In genomic region chr3:140499114-140499757, GRCh38 we compare ENCODE assay signal across 12 cellular contexts.
A peak's percentile ranks its signal among the peaks of the same experiment; 100 is the strongest.
DNase-seq lines count a peak whose midpoint lies in the region; ATAC-seq, FAIRE-seq and TF ChIP-seq lines count a peak whose summit lies in the region.
"Had no signal": no experiment of that assay in that cellular context is flagged by ENCODE, and none has a peak within 500 bp of the region (broad histone marks: within the 10 kb centered on the region; RNA-seq: fewer than 3 reads in every experiment).

No MANE protein-coding gene starts in this region.

- POLR2A ChIA-PET in HepG2 (lab: Yijun Ruan, JAX) = no interaction called here

- intact Hi-C loops in HepG2 (cut with micrococcal nuclease; ENCODE audit: unreplicated experiment) = no loop called here

- no peaks in the 10 kb centered on the region for H3K36me3 ChIP-seq in HepG2 (replicated peaks in 1 of 2; ENCODE audit: control insufficient read depth in 1 of 2, insufficient read depth in 2 of 2, low read length in 2 of 2)
- H3K36me3 ChIP-seq: thoracic aorta had no signal

- no peak for TF ChIP-seq POLR2A in HepG2 (IDR thresholded peaks at IDR 0.05; ENCODE audit: insufficient read depth in 1 of 2, low read depth in 2 of 2, low read length in 2 of 2)

- peak; percentile 32 for TF ChIP-seq CTCF in astrocyte of the spinal cord (IDR thresholded peaks at IDR 0.05; ENCODE audit: low read depth, low read length)
- TF ChIP-seq CTCF in HepG2 (CRISPR knock-in tag; IDR thresholded peaks at IDR 0.05) = peak; percentile 20; the same call in 1 of the 2 replicates

- H2AFZ ChIP-seq in HepG2 (ENCODE audit: low read length) = no peak overlapping the region
- H2AFZ ChIP-seq: parathyroid adenoma had no signal

- no peak overlapping the region for H3K4me3 ChIP-seq in astrocyte of the spinal cord (ENCODE audit: low read depth, low read length)
- H3K4me3 ChIP-seq in HepG2 (replicated peaks in 1 of 3; ENCODE audit: insufficient read depth in 1 of 3, low read depth in 2 of 3, low read length in 3 of 3) = no peak overlapping the region
- H3K4me3 ChIP-seq: thoracic aorta had no signal

- H3K27me3 ChIP-seq in HepG2 (ENCODE audit: control insufficient read depth in 1 of 2, insufficient read depth in 2 of 2, low read length in 2 of 2) = no peaks in the 10 kb centered on the region

- no TSS peak for BruUV-seq in HepG2 (replicated peaks; lab: Mats Ljungman, UMichigan)

- no peak overlapping the region for H3K27ac ChIP-seq in HepG2 (ENCODE audit: extremely low read length, insufficient read depth, low read length)
- H3K27ac ChIP-seq: parathyroid adenoma, thoracic aorta had no signal

- in situ Hi-C loops in astrocyte of the spinal cord (cut with HindIII; ENCODE audit: low sequenced_read_pairs) = no loop called here
- in situ Hi-C loops in HepG2 (cut with HindIII; ENCODE audit: extremely low pct_ligation_motif_present, low pct_unique_long_range_greater_than_20kb) = no loop called here

- WGBS in HepG2 (ENCODE audit: low lambda C conversion rate) = 0% methylated on average over 1 of the region's 1 CpG

- H3K4me1 ChIP-seq in HepG2 (ENCODE audit: insufficient read depth, low read length) = no peaks in the 10 kb centered on the region
- H3K4me1 ChIP-seq: parathyroid adenoma had no signal

- DNase-seq in DMS114 treated with DMSO at 0.1 percent for 48 hours (lab: John Stamatoyannopoulos, UW; ENCODE audit: unreplicated experiment) = peak; percentile 11
- DNase-seq in NCI-H146 (lab: John Stamatoyannopoulos, UW) = peak; percentile 64
- peak; percentile 27 for DNase-seq in astrocyte of the spinal cord (ENCODE audit: low read depth, low spot score)
- DNase-seq in HepG2 (ENCODE audit: low spot score) = peak; percentile 12
- no peak for DNase-seq in activated effector memory CD4-positive, alpha-beta T cell treated with anti-CD3 and anti-CD28 coated beads, Interleukin-2, amount 50 U/mL, for 16 hours
- DNase-seq in NK-92 (lab: John Stamatoyannopoulos, UW; ENCODE audit: unreplicated experiment) = no peak
- no peak for DNase-seq in SKM-1 (lab: John Stamatoyannopoulos, UW; ENCODE audit: unreplicated experiment)
- DNase-seq in activated CD4-positive, alpha-beta T cell treated with anti-CD3 and anti-CD28 coated beads for 4 hours = no peak
- DNase-seq: T-helper 17 cell had no signal

- CTCF ChIA-PET in HepG2 (lab: Yijun Ruan, JAX; ENCODE audit: low intra/inter-chr PET ratio, low total read pairs) = no interaction called here

- ATAC-seq in HepG2 = no peak
- ATAC-seq: T-helper 17 cell had no signal

- no peak overlapping the region for H3K9ac ChIP-seq in HepG2 (ENCODE audit: insufficient read depth, low read depth, low read length)
- H3K9ac ChIP-seq: parathyroid adenoma had no signal

- no peaks in the 10 kb centered on the region for H3K9me3 ChIP-seq in HepG2 (ENCODE audit: low read length)
- H3K9me3 ChIP-seq: thoracic aorta had no signal

- H4K20me1 ChIP-seq in HepG2 (ENCODE audit: insufficient read depth, low read length) = no peaks in the 10 kb centered on the region

- TF ChIP-seq EP300 in HepG2 (IDR thresholded peaks at IDR 0.05; ENCODE audit: low read depth in 2 of 2, low read length in 2 of 2) = no peak
- no peak for TF ChIP-seq EP300 in HepG2 (CRISPR knock-in tag; IDR thresholded peaks at IDR 0.05; ENCODE audit: borderline replicate concordance)

- no peak for FAIRE-seq in HepG2 (lab: Jason Lieb, UNC)
- FAIRE-seq: GM12892 had no signal

- no peak overlapping the region for H3K4me2 ChIP-seq in HepG2 (ENCODE audit: low read depth, low read length)

- no peak for TF ChIP-seq RAD21 in HepG2 (CRISPR knock-in tag; IDR thresholded peaks at IDR 0.05)

- no peaks in the 10 kb centered on the region for H3K79me2 ChIP-seq in HepG2 (ENCODE audit: insufficient read depth, low read length)
- H3K79me2 ChIP-seq: parathyroid adenoma had no signal

TF ChIP-seq in HepG2, 621 proteins besides CTCF, POLR2A, EP300 and RAD21:
- TF ChIP-seq STAG1 (CRISPR knock-in tag; IDR thresholded peaks at IDR 0.05) (peak; percentile 48), ZNF256 (CRISPR knock-in tag; conservative IDR thresholded peaks at IDR 0.05) (no peak)
TF ChIP-seq in HepG2: peak in this region for 1.

Comparison
In these comparisons a context has a peak if more than half of its experiments do, and no peak if none do; other contexts are left out.
1. DNase-seq: peak in DMS114 treated with DMSO at 0.1 percent for 48 hours (single experiment), NCI-H146 (single experiment), astrocyte of the spinal cord (single experiment) and HepG2 (single experiment); none in activated effector memory CD4-positive, alpha-beta T cell treated with anti-CD3 and anti-CD28 coated beads, Interleukin-2, amount 50 U/mL, for 16 hours (single experiment), NK-92 (single experiment), SKM-1 (single experiment) and activated CD4-positive, alpha-beta T cell treated with anti-CD3 and anti-CD28 coated beads for 4 hours (0 of 2).